Comparison of ENCODE assay signal across 9 cellular contexts in genomic region chr18:62566199-62566598, GRCh38. TPM values are rescaled to one million over a fixed set of nuclear protein-coding genes. Genes with fewer than 3 reads are reported as not detected.
DNase-seq lines count a peak whose midpoint lies in the region; ATAC-seq and TF ChIP-seq lines count a peak whose summit lies in the region.
"Had no signal": no experiment of that assay in that cellular context is flagged by ENCODE, and none has a peak within 500 bp of the region (broad histone marks: within the 10 kb centered on the region; RNA-seq: fewer than 3 reads in every experiment).

No MANE protein-coding gene starts in this region.

- peak; percentile 22 for TF ChIP-seq CTCF in cardiac fibroblast (IDR thresholded peaks at IDR 0.05; ENCODE audit: low read depth, low read length)

- DNase-seq in COLO829 (ENCODE audit: low spot score) (peak; percentile 7), MG63 (peak; percentile 14), cardiac fibroblast (ENCODE audit: low read depth in 2 of 2) (peak; percentile 43 to 44), mesenchymal stem cell (peak; percentile 31), COLO668 (lab: John Stamatoyannopoulos, UW; ENCODE audit: unreplicated experiment) (no peak)
- DNase-seq in stimulated activated CD4-positive, alpha-beta T cell treated with anti-CD3 and anti-CD28 coated beads, Interleukin-1b, Interleukin-23, amount 100 ng/mL, for 48 hours: no peak
- DNase-seq: activated B cell treated with CpG ODN at 0.5 μM for 24 hours had no signal

- H4K91ac ChIP-seq in mesenchymal stem cell (ENCODE audit: low read length): no peak overlapping the region

- H3K14ac ChIP-seq in mesenchymal stem cell (ENCODE audit: low read length in 2 of 2): no peak overlapping the region

- H3K36me3 ChIP-seq in MG63: peaks cover 35% of the 10 kb centered on the region
- peaks cover 10 to 90% of the 10 kb centered on the region in 2 experiments for H3K36me3 ChIP-seq in mesenchymal stem cell (ENCODE audit: control insufficient read depth in 1 of 2, insufficient read depth in 2 of 2, low read depth in 1 of 2, low read length in 2 of 2)

- H2BK15ac ChIP-seq in mesenchymal stem cell (ENCODE audit: low read depth, poor library complexity, severe bottlenecking): no peak overlapping the region

- peaks cover 3% of the 10 kb centered on the region for H3K79me1 ChIP-seq in mesenchymal stem cell (replicated peaks; ENCODE audit: low read length, poor library complexity, severe bottlenecking)

- no peaks in the 10 kb centered on the region for H3K4me1 ChIP-seq in mesenchymal stem cell (ENCODE audit: control insufficient read depth, insufficient read depth, low read depth, low read length)

- no peak for ATAC-seq in HG02840 (IDR thresholded peaks at IDR 0.05; ENCODE audit: low FRiP score, unreplicated experiment)
- ATAC-seq in GM21360 (IDR thresholded peaks at IDR 0.05; ENCODE audit: unreplicated experiment): no peak

- no peak overlapping the region for H3K4ac ChIP-seq in mesenchymal stem cell (ENCODE audit: low read depth in 1 of 2, low read length in 2 of 2)

- no peak overlapping the region for H3K27ac ChIP-seq in mesenchymal stem cell (ENCODE audit: low read length, poor library complexity, severe bottlenecking)

- H2BK5ac ChIP-seq in mesenchymal stem cell (ENCODE audit: low read depth, low read length, poor library complexity, severe bottlenecking): no peak overlapping the region

- H3K9ac ChIP-seq in mesenchymal stem cell (ENCODE audit: low read length): no peak overlapping the region

- H3K18ac ChIP-seq in mesenchymal stem cell (ENCODE audit: low read depth in 1 of 2, low read length in 2 of 2): no peak overlapping the region

- H2AFZ ChIP-seq in mesenchymal stem cell (ENCODE audit: low read depth, low read length): no peak overlapping the region

- H3K4me3 ChIP-seq in MG63 (no peak overlapping the region), cardiac fibroblast (replicated peaks in 1 of 2; ENCODE audit: low read depth in 2 of 2, low read length in 2 of 2) (no peak overlapping the region), mesenchymal stem cell (ENCODE audit: insufficient read depth in 1 of 2, low read depth in 1 of 2, low read length in 2 of 2) (no peak overlapping the region)

- no peak overlapping the region for H2AK5ac ChIP-seq in mesenchymal stem cell (ENCODE audit: low read length, severe bottlenecking)

- no peaks in the 10 kb centered on the region; the same call in 1 of the 2 replicates for H3K9me3 ChIP-seq in MG63
- peaks cover 11% of the 10 kb centered on the region for H3K9me3 ChIP-seq in mesenchymal stem cell (ENCODE audit: control insufficient read depth, low read length)

- no peak overlapping the region for H4K8ac ChIP-seq in mesenchymal stem cell (ENCODE audit: low read length)

- no peaks in the 10 kb centered on the region for H3K27me3 ChIP-seq in MG63
- no peaks in the 10 kb centered on the region for H3K27me3 ChIP-seq in mesenchymal stem cell (ENCODE audit: control insufficient read depth in 1 of 2, insufficient read depth in 1 of 2, low read length in 2 of 2)

- no peak overlapping the region for H3K23ac ChIP-seq in mesenchymal stem cell (ENCODE audit: low read length in 2 of 2)

- H3K4me2 ChIP-seq in mesenchymal stem cell (ENCODE audit: low read length, poor library complexity, severe bottlenecking): no peak overlapping the region

- H2BK12ac ChIP-seq in mesenchymal stem cell (ENCODE audit: low read length in 2 of 2): no peak overlapping the region

- WGBS in mesenchymal stem cell: 84% methylated on average over 4 of the region's 5 CpGs

- H2BK120ac ChIP-seq in mesenchymal stem cell (ENCODE audit: low read depth, low read length): no peak overlapping the region

RNA-seq across cellular contexts. Expression of gene ZCCHC2, which starts 43.4 kb away (rescaled TPM):
- 3.1 and 3.3 TPM in 2 replicates for total RNA-seq in MG63 (2014; rRNA removed; shearing (Covaris generic); ENCODE audit: low replicate concordance)
- 4.7 TPM for polyA plus RNA-seq in mesenchymal stem cell (2013, experiment 1 of 2)
- polyA plus RNA-seq in mesenchymal stem cell (2013, experiment 2 of 2): 4.8 TPM

Comparison
In these comparisons a context has a peak if more than half of its experiments do, and no peak if none do; other contexts are left out.
1. DNase-seq: peak in COLO829 (single experiment), MG63 (single experiment), cardiac fibroblast (2 of 2) and mesenchymal stem cell (single experiment); none in stimulated activated CD4-positive, alpha-beta T cell treated with anti-CD3 and anti-CD28 coated beads, Interleukin-1b, Interleukin-23, amount 100 ng/mL, for 48 hours (single experiment) and COLO668 (single experiment).